ENCODE assay signal across 8 cellular contexts in genomic region chr7:116525298-116525912, GRCh38. TPM values are rescaled to one million over a fixed set of nuclear protein-coding genes. Genes with fewer than 3 reads are reported as not detected.
DNase-seq lines count a peak whose midpoint lies in the region; ATAC-seq and TF ChIP-seq lines count a peak whose summit lies in the region.

No MANE protein-coding gene starts in this region.

- H3K9me3 Mint-ChIP-seq in CD8-positive, alpha-beta memory T cell, result no peaks in the 10 kb centered on the region

- CTCF ChIA-PET in CD8-positive, alpha-beta memory T cell (lab: Charles Lee), result interaction anchor here (0.8 to 3.1 kb wide), 26 partner anchors 10 to 386 kb away, joined by 3 to 21 read pairs (median 5); partner anchors contain the start of gene TES

- H4K20me1 ChIP-seq in OCI-LY3 (ENCODE audit: insufficient read depth, low read length), result 0 out of 2 replicates have a peak, but pooled peaks cover under 1% of the 10 kb centered on the region

- POLR2A ChIA-PET in CD8-positive, alpha-beta memory T cell (lab: Charles Lee), result interaction anchor here (0.6 to 1.3 kb wide), 2 partner anchors 38 to 266 kb away, joined by 3 read pairs; no protein-coding TSS in a partner anchor

- H3K4me1 Mint-ChIP-seq in CD8-positive, alpha-beta memory T cell, result peaks cover 29 to 31% (median 29%) of the 10 kb centered on the region in 3 donors

- H2AFZ ChIP-seq in OCI-LY3 (ENCODE audit: low read depth, low read length), result peak overlapping the region; percentile 57

- peaks cover 3% of the 10 kb centered on the region; the same call in 1 of the 2 replicates for H3K79me2 ChIP-seq in OCI-LY3 (ENCODE audit: low read length)

- peak overlapping the region; percentile 75 for H3K4me3 ChIP-seq in CD8-positive, alpha-beta memory T cell (ENCODE audit: low read length)
- H3K4me3 ChIP-seq in H7 (ENCODE audit: insufficient read depth, low read depth, low read length) (peak overlapping the region; percentile 77), OCI-LY3 (ENCODE audit: low read length) (peak overlapping the region; percentile 96), iPS DF 6.9 (ENCODE audit: low read length) (peak overlapping the region; percentile 48; the same call in 1 of the 2 replicates), skeletal muscle satellite cell (ENCODE audit: low read length) (peak overlapping the region; percentile 97)

- H3K27me3 ChIP-seq in CD8-positive, alpha-beta memory T cell (ENCODE audit: insufficient read depth, low read length, poor library complexity, severe bottlenecking), result peaks cover 36% of the 10 kb centered on the region
- no peaks in the 10 kb centered on the region; the same call in 1 of the 2 replicates for H3K27me3 ChIP-seq in H7 (ENCODE audit: control insufficient read depth, insufficient read depth, low read length)
- H3K27me3 ChIP-seq in OCI-LY3 (ENCODE audit: low read depth, low read length), result peaks cover 11% of the 10 kb centered on the region
- H3K27me3 ChIP-seq in iPS DF 6.9 (ENCODE audit: control insufficient read depth, insufficient read depth, low read length), result no peaks in the 10 kb centered on the region
- no peaks in the 10 kb centered on the region for H3K27me3 ChIP-seq in skeletal muscle satellite cell (ENCODE audit: control insufficient read depth, insufficient read depth, low read length)

- WGBS in iPS DF 6.9 (ENCODE audit: insufficient coverage, insufficient read length), result no CpG with 5 or more reads among the region's 36 CpGs

- peaks cover 42 to 68% of the 10 kb centered on the region in 2 donors for H3K27me3 Mint-ChIP-seq in CD8-positive, alpha-beta memory T cell

- H3K4me2 ChIP-seq in OCI-LY3 (ENCODE audit: low read length), result peak overlapping the region; percentile 98
- peak overlapping the region; percentile 85 for H3K4me2 ChIP-seq in skeletal muscle satellite cell (ENCODE audit: low read length)

- no peaks in the 10 kb centered on the region for H3K36me3 ChIP-seq in CD8-positive, alpha-beta memory T cell (ENCODE audit: insufficient read depth, low read length)
- no peaks in the 10 kb centered on the region; the same call in 1 of the 2 replicates for H3K36me3 ChIP-seq in H7 (replicated peaks; ENCODE audit: control insufficient read depth, insufficient read depth, low read length)
- H3K36me3 ChIP-seq in OCI-LY3 (replicated peaks; ENCODE audit: low read depth, low read length), result peaks cover 14% of the 10 kb centered on the region
- H3K36me3 ChIP-seq in iPS DF 6.9 (ENCODE audit: control insufficient read depth, insufficient read depth, low read length), result no peaks in the 10 kb centered on the region
- H3K36me3 ChIP-seq in skeletal muscle satellite cell (ENCODE audit: insufficient read depth, low read length), result peaks cover 41% of the 10 kb centered on the region

- H3K27ac ChIP-seq in CD8-positive, alpha-beta memory T cell (ENCODE audit: low read depth, low read length), result no peak overlapping the region
- H3K27ac ChIP-seq in OCI-LY3 (ENCODE audit: low read length) (peak overlapping the region; percentile 72), angular gyrus (ENCODE audit: low read depth, low read length) (peak overlapping the region; percentile 55), iPS DF 6.9 (ENCODE audit: low read length) (no peak overlapping the region)

- peak in 3 of 5 donors; percentile 20 to 51 (median 22) for DNase-seq in CD8-positive, alpha-beta memory T cell
- DNase-seq in H7 (peak; percentile 71), iPS DF 6.9 (ENCODE audit: low read depth, low spot score) (no peak), NCI-H2227 treated with DMSO at 0.1 percent for 48 hours (lab: John Stamatoyannopoulos, UW) (no peak)

- H3K9me3 ChIP-seq in CD8-positive, alpha-beta memory T cell (ENCODE audit: low read length), result no peaks in the 10 kb centered on the region
- H3K9me3 ChIP-seq in OCI-LY3 (ENCODE audit: insufficient read depth, low read length), result no peaks in the 10 kb centered on the region
- no peaks in the 10 kb centered on the region for H3K9me3 ChIP-seq in iPS DF 6.9 (ENCODE audit: control insufficient read depth, insufficient read depth, low read length)
- H3K9me3 ChIP-seq in skeletal muscle satellite cell (replicated peaks; ENCODE audit: low read length), result no peaks in the 10 kb centered on the region

- H3K4me1 ChIP-seq in CD8-positive, alpha-beta memory T cell (ENCODE audit: insufficient read depth, low read length), result peaks cover 19% of the 10 kb centered on the region
- H3K4me1 ChIP-seq in OCI-LY3 (ENCODE audit: low read length), result peaks cover 41% of the 10 kb centered on the region
- no peaks in the 10 kb centered on the region; the same call in 1 of the 2 replicates for H3K4me1 ChIP-seq in iPS DF 6.9 (ENCODE audit: control insufficient read depth, insufficient read depth, low read length)
- peaks cover 48% of the 10 kb centered on the region for H3K4me1 ChIP-seq in skeletal muscle satellite cell (ENCODE audit: control insufficient read depth, insufficient read depth, low read length)

- no peak for TF ChIP-seq CTCF in OCI-LY3 (IDR thresholded peaks at IDR 0.05; ENCODE audit: low read depth, low read length)

- ATAC-seq in GM18505 (IDR thresholded peaks at IDR 0.05; ENCODE audit: unreplicated experiment), result no peak

- H3K4me3 Mint-ChIP-seq in CD8-positive, alpha-beta memory T cell, result peak overlapping the region; percentile 77 to 95 (median 85)

- H3K9ac ChIP-seq in OCI-LY3 (ENCODE audit: low read length) (peak overlapping the region; percentile 98), skeletal muscle satellite cell (ENCODE audit: low read depth, low read length) (peak overlapping the region; percentile 100)

- peak overlapping the region in 1 of 8 donors; percentile 47 for H3K27ac Mint-ChIP-seq in CD8-positive, alpha-beta memory T cell

- no peak for TF ChIP-seq POLR2A in GM18505 (IDR thresholded peaks at IDR 0.05; ENCODE audit: borderline replicate concordance, extremely low read depth, insufficient read depth, insufficient read length)

- no peaks in the 10 kb centered on the region for H3K36me3 Mint-ChIP-seq in CD8-positive, alpha-beta memory T cell

RNA-seq across cellular contexts. Expression of gene CAV1, which starts 0.6 kb away (rescaled TPM):
- 1 to 10 TPM; 2.3 to 2.5 TPM for total RNA-seq in CD8-positive, alpha-beta memory T cell
- not detected for polyA plus RNA-seq in CD8-positive, alpha-beta memory T cell
- total RNA-seq in H7 (2014; rRNA removed; shearing (Covaris generic)), result 54.2 and 79.9 TPM in 2 replicates
- 1,125 and 1,633 TPM in 2 replicates for total RNA-seq in skeletal muscle satellite cell (2012; rRNA removed)

RNA-seq across cellular contexts. Expression of gene CAV2, which starts 25.9 kb away (rescaled TPM):
- not detected for total RNA-seq in CD8-positive, alpha-beta memory T cell
- not detected for polyA plus RNA-seq in CD8-positive, alpha-beta memory T cell
- 8.0 and 9.5 TPM in 2 replicates for total RNA-seq in H7 (2014; rRNA removed; shearing (Covaris generic))
- total RNA-seq in skeletal muscle satellite cell (2012; rRNA removed), result 125 and 199 TPM in 2 replicates

Comparison
In these comparisons a context has a peak if more than half of its experiments do, and no peak if none do; other contexts are left out.
1. DNase-seq: peak in CD8-positive, alpha-beta memory T cell (3 of 5) and H7 (single experiment); none in iPS DF 6.9 (single experiment) and NCI-H2227 treated with DMSO at 0.1 percent for 48 hours (single experiment).
2. H3K27ac ChIP-seq: peak in OCI-LY3 (single experiment) and angular gyrus (single experiment); none in CD8-positive, alpha-beta memory T cell (single experiment) and iPS DF 6.9 (single experiment).
3. RNA of gene CAV1, which starts 0.6 kb away (total RNA-seq): 54.2 to 79.9 TPM in H7; 2.3 to 2.5 TPM in CD8-positive, alpha-beta memory T cell; every median in the first group is over 10 times any median in the second.
4. Peak in every context shown above with its lines, with median percentiles within 50 percentile points of each other: H3K4me3 ChIP-seq.